8 cellular contexts compared by ENCODE assay signal in the genomic region with DNA sequence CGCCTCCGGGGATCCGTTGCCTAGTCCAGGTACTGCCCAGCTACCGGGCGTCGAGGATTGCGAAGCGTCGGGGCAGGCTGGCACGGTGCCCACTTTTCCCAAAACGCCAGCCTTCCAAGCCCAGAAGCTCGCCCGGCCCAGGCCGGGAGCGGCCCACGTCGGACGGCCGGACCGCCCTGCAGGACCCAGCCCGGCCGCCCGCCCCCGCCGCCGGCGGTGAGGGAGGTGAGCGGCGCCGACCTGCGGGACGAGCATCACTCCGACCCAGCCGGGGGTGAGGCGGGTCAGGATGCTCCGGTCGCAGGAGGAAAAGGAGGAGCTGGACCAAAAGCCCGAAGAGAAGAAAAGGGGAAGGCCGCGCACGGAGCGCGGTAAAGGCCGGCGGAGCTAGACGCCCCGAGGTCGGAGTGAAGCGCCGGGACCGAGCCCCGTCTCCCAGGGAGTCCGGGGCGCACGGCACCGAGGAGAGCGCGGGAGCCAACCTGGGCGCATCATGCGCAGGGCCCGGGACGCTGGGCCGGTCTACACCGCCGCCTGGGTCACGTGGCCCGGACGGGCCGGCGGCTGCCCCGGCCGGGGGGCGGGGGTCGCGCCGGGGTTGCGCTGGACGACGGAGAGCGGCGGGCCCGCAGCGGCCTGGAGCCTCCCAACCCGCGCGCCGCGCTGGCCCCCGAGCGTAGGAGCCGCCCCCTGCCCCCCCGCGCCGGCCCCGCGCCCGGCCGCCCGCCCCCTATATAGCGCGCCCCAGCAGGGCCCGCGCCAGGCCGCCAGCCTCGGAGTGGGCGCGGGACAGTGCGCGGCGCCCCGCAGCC. TPM values are rescaled to one million over a fixed set of nuclear protein-coding genes. Genes with fewer than 3 reads are reported as not detected.
DNase-seq lines count a peak whose midpoint lies in the region; ATAC-seq, FAIRE-seq and TF ChIP-seq lines count a peak whose summit lies in the region.

A gene (plus strand): TSS at position 762 of the 812 bp plus-strand sequence. CDS start 146 bp downstream, outside the sequence.

- H2BK5ac ChIP-seq in mesenchymal stem cell (ENCODE audit: low read depth, low read length, poor library complexity, severe bottlenecking): no peak within 1 kb of the TSS

- no peaks in the 10 kb centered on the region for H3K27me3 Mint-ChIP-seq in MCF 10A (ENCODE audit: insufficient read depth, unreplicated experiment)
- H3K27me3 Mint-ChIP-seq in chondrocyte (ENCODE audit: low read depth): peaks cover 15% of the 10 kb centered on the region

- peak within 1 kb of the TSS; percentile 62 for H2BK15ac ChIP-seq in mesenchymal stem cell (ENCODE audit: low read depth, poor library complexity, severe bottlenecking)

- H3K36me3 ChIP-seq in mammary epithelial cell (ENCODE audit: insufficient read depth, low read length): no peaks in the 10 kb centered on the region
- no peaks in the 10 kb centered on the region for H3K36me3 ChIP-seq in mesenchymal stem cell (ENCODE audit: control insufficient read depth in 1 of 2, insufficient read depth in 2 of 2, low read depth in 1 of 2, low read length in 2 of 2)
- H3K36me3 ChIP-seq in upper lobe of left lung: no peaks in the 10 kb centered on the region

- H3K4me3 Mint-ChIP-seq in MCF 10A (ENCODE audit: unreplicated experiment) (peak within 1 kb of the TSS; percentile 15), chondrocyte (ENCODE audit: unreplicated experiment) (peak within 1 kb of the TSS; percentile 50)

- no peak within 1 kb of the TSS for H2AFZ ChIP-seq in mammary epithelial cell (ENCODE audit: low read depth, low read length)
- H2AFZ ChIP-seq in mesenchymal stem cell (ENCODE audit: low read depth, low read length): no peak within 1 kb of the TSS

- H3K18ac ChIP-seq in mesenchymal stem cell (ENCODE audit: low read depth in 1 of 2, low read length in 2 of 2): no peak within 1 kb of the TSS

- H3K4me3 ChIP-seq in mammary epithelial cell (replicated peaks in 1 of 3; ENCODE audit: insufficient read depth in 1 of 3, low read depth in 2 of 3, low read length in 3 of 3): no peak within 1 kb of the TSS
- peak within 1 kb of the TSS; percentile 15 to 63 for H3K4me3 ChIP-seq in mesenchymal stem cell (ENCODE audit: insufficient read depth in 1 of 2, low read depth in 1 of 2, low read length in 2 of 2)
- H3K4me3 ChIP-seq in upper lobe of left lung: peak within 1 kb of the TSS in 3 of 4 donors; percentile 26 to 41 (median 34)

- peak within 1 kb of the TSS; percentile 7 for H4K8ac ChIP-seq in mesenchymal stem cell (ENCODE audit: low read length)

- no peaks in the 10 kb centered on the region for H3K79me2 ChIP-seq in mammary epithelial cell (ENCODE audit: insufficient read depth, low read length)

- CTCF ChIA-PET in MCF 10A (lab: Yijun Ruan, JAX) (no interaction called here), mammary epithelial cell (lab: Charles Lee; ENCODE audit: low non-redundant PET) (no interaction called here)

- no peak for FAIRE-seq in D721Med (lab: Jason Lieb, UNC)

- no peak within 1 kb of the TSS for H3K9ac ChIP-seq in mammary epithelial cell (ENCODE audit: insufficient read depth, low read length)
- no peak within 1 kb of the TSS for H3K9ac ChIP-seq in mesenchymal stem cell (ENCODE audit: low read length)

- H3K4me1 ChIP-seq in mammary epithelial cell (ENCODE audit: insufficient read depth, low read length) (peaks cover 36% of the 10 kb centered on the region), mesenchymal stem cell (ENCODE audit: control insufficient read depth, insufficient read depth, low read depth, low read length) (peaks cover 33% of the 10 kb centered on the region), upper lobe of left lung (peaks cover 20 to 47% (median 38%) of the 10 kb centered on the region in 4 donors)

- ATAC-seq in upper lobe of left lung (ENCODE audit: low FRiP score in 2 of 2): peak in 1 of 2 donors; percentile 35

- POLR2A ChIA-PET in MCF 10A (lab: Yijun Ruan, JAX): interaction anchor here (0.6 kb wide), 1 partner anchor 223 kb away, joined by 3 read pairs; no protein-coding TSS in a partner anchor

- H3K36me3 Mint-ChIP-seq in MCF 10A (ENCODE audit: insufficient read depth, unreplicated experiment) (peaks cover 8% of the 10 kb centered on the region), chondrocyte (ENCODE audit: low read depth) (no peaks in the 10 kb centered on the region)

- H3K4me2 ChIP-seq in mammary epithelial cell (ENCODE audit: insufficient read depth, low read depth, low read length): no peak within 1 kb of the TSS
- peak within 1 kb of the TSS; percentile 78 for H3K4me2 ChIP-seq in mesenchymal stem cell (ENCODE audit: low read length, poor library complexity, severe bottlenecking)

- BruUV-seq in MCF 10A (replicated peaks; lab: Mats Ljungman, UMichigan) (no TSS peak), mammary epithelial cell (replicated peaks; lab: Mats Ljungman, UMichigan) (no TSS peak)

- H2BK120ac ChIP-seq in mesenchymal stem cell (ENCODE audit: low read depth, low read length): no peak within 1 kb of the TSS

- no peaks in the 10 kb centered on the region for H4K20me1 ChIP-seq in mammary epithelial cell (ENCODE audit: insufficient read depth, low read length)

- no peak for TF ChIP-seq EP300 in upper lobe of left lung (IDR thresholded peaks at IDR 0.05)

- no peak for TF ChIP-seq CTCF in MCF 10A (IDR thresholded peaks at IDR 0.05; ENCODE audit: unreplicated experiment)
- no peak for TF ChIP-seq CTCF in mammary epithelial cell (conservative IDR thresholded peaks at IDR 0.05 in 1 of 2, IDR thresholded peaks at IDR 0.05 in 1 of 2; ENCODE audit: extremely low read depth in 1 of 2, insufficient read depth in 1 of 2, low read depth in 1 of 2, low read length in 2 of 2)
- no peak for TF ChIP-seq CTCF in chondrocyte (IDR thresholded peaks at IDR 0.05)
- TF ChIP-seq CTCF in upper lobe of left lung (IDR thresholded peaks at IDR 0.05): no peak
- TF ChIP-seq CTCF in D721Med (IDR thresholded peaks at IDR 0.05; ENCODE audit: insufficient read depth, missing control alignments): no peak

- no peak within 1 kb of the TSS for H3K23ac ChIP-seq in mesenchymal stem cell (ENCODE audit: low read length in 2 of 2)

- no peak for TF ChIP-seq POLR2A in upper lobe of left lung (IDR thresholded peaks at IDR 0.05)

- H3K4me1 Mint-ChIP-seq in MCF 10A (ENCODE audit: insufficient read depth, unreplicated experiment) (peaks cover 28% of the 10 kb centered on the region), chondrocyte (ENCODE audit: low read depth) (peaks cover 25% of the 10 kb centered on the region)

- no peaks in the 10 kb centered on the region for H3K9me3 Mint-ChIP-seq in MCF 10A (ENCODE audit: unreplicated experiment)
- no peaks in the 10 kb centered on the region for H3K9me3 Mint-ChIP-seq in chondrocyte (ENCODE audit: low read depth)

- H3K9me3 ChIP-seq in mammary epithelial cell (replicated peaks; ENCODE audit: insufficient read depth, low read length) (no peaks in the 10 kb centered on the region), mesenchymal stem cell (ENCODE audit: control insufficient read depth, low read length) (no peaks in the 10 kb centered on the region), upper lobe of left lung (no peaks in the 10 kb centered on the region)

- dilution Hi-C loops in mammary epithelial cell (cut with HindIII; ENCODE audit: low sequenced_read_pairs): no loop called here

- H3K79me1 ChIP-seq in mesenchymal stem cell (replicated peaks; ENCODE audit: low read length, poor library complexity, severe bottlenecking): no peaks in the 10 kb centered on the region

- H3K27ac ChIP-seq in mammary epithelial cell (ENCODE audit: insufficient read depth, low read depth, low read length) (no peak within 1 kb of the TSS), mesenchymal stem cell (ENCODE audit: low read length, poor library complexity, severe bottlenecking) (no peak within 1 kb of the TSS), upper lobe of left lung (peak within 1 kb of the TSS in 3 of 4 donors; percentile 27 to 52 (median 38))

- in situ Hi-C loops in mammary epithelial cell (cut with MboI; ENCODE audit: low sequenced_read_pairs in 2 of 2): no loop called here

- no peak within 1 kb of the TSS for H2BK12ac ChIP-seq in mesenchymal stem cell (ENCODE audit: low read length in 2 of 2)

- DNase-seq in MCF 10A (ENCODE audit: unreplicated experiment): no peak
- DNase-seq in mammary epithelial cell: no peak
- DNase-seq in chondrocyte (ENCODE audit: low spot score): no peak
- no peak for DNase-seq in mesenchymal stem cell
- peak in 1 of 2 donors; percentile 88 for DNase-seq in upper lobe of left lung
- no peak for DNase-seq in retina
- no peak for DNase-seq in D721Med (ENCODE audit: insufficient read length, low spot score)
- DNase-seq in hypothalamus (lab: John Stamatoyannopoulos, UW): no peak

- no peaks in the 10 kb centered on the region for H3K27me3 ChIP-seq in mammary epithelial cell (ENCODE audit: insufficient read depth, low read length)
- peaks cover 72 to 91% of the 10 kb centered on the region in 2 experiments for H3K27me3 ChIP-seq in mesenchymal stem cell (ENCODE audit: control insufficient read depth in 1 of 2, insufficient read depth in 1 of 2, low read length in 2 of 2)
- peaks cover 0 to 22% (median 6%) of the 10 kb centered on the region in 4 donors for H3K27me3 ChIP-seq in upper lobe of left lung

- H4K91ac ChIP-seq in mesenchymal stem cell (ENCODE audit: low read length): no peak within 1 kb of the TSS

- H3K4ac ChIP-seq in mesenchymal stem cell (ENCODE audit: low read depth in 1 of 2, low read length in 2 of 2): no peak within 1 kb of the TSS

- intact Hi-C loops in MCF 10A (cut with micrococcal nuclease) (loop anchor here (10.0 kb wide), 1 partner anchor 213 kb away; no protein-coding TSS in a partner anchor), mammary epithelial cell (cut with micrococcal nuclease) (no loop called here)

- no peak within 1 kb of the TSS for H3K14ac ChIP-seq in mesenchymal stem cell (ENCODE audit: low read length in 2 of 2)

- no peak within 1 kb of the TSS for H2AK5ac ChIP-seq in mesenchymal stem cell (ENCODE audit: low read length, severe bottlenecking)

- WGBS in mammary epithelial cell (ENCODE audit: low coverage, missing lambda C conversion rate): 20% methylated on average over 1 of the region's 111 CpGs
- 11% methylated on average over 70 of the region's 111 CpGs for WGBS in mesenchymal stem cell
- WGBS in upper lobe of left lung, 2 donors: 7 to 10% methylated on average over 23 to 33 of the region's 111 CpGs

- H3K27ac Mint-ChIP-seq in MCF 10A (ENCODE audit: low read depth, unreplicated experiment): peak within 1 kb of the TSS; percentile 5
- H3K27ac Mint-ChIP-seq in chondrocyte (ENCODE audit: unreplicated experiment): no peak within 1 kb of the TSS

RNA-seq across cellular contexts. Expression of the gene that starts here (rescaled TPM):
- total RNA-seq in MCF 10A (2022): not detected in 2 replicates
- under 1 TPM in 1 of 2 donors, not detected in 1; 0.50 TPM for total RNA-seq in mammary epithelial cell
- not detected for polyA plus RNA-seq in mammary epithelial cell
- not detected for polyA minus RNA-seq in mammary epithelial cell
- 0.20 TPM in 1 of 3 replicates, not detected in the others for total RNA-seq in chondrocyte
- polyA plus RNA-seq in mesenchymal stem cell (2013, experiment 1 of 2): 0.03 TPM
- not detected for polyA plus RNA-seq in mesenchymal stem cell (2013, experiment 2 of 2)
- total RNA-seq in upper lobe of left lung: 10 to 100 TPM in 5 of 6 donors, 1 to 10 TPM in 1; 7.3 to 36.6 (median 18.1) TPM

Comparison
In these comparisons a context has a peak if more than half of its experiments do, and no peak if none do; other contexts are left out.
1. H3K27ac ChIP-seq: peak in upper lobe of left lung (3 of 4); none in mammary epithelial cell (single experiment) and mesenchymal stem cell (single experiment).
2. H3K4me3 ChIP-seq: peak in mesenchymal stem cell (2 of 2) and upper lobe of left lung (3 of 4); none in mammary epithelial cell (0 of 3).